In genomic region chr6:108735991-108736345, GRCh38 we compare ENCODE assay signal across 18 cellular contexts.
DNase-seq lines count a peak whose midpoint lies in the region; ATAC-seq and TF ChIP-seq lines count a peak whose summit lies in the region.
"Had no signal": no experiment of that assay in that cellular context is flagged by ENCODE, and none has a peak within 500 bp of the region (broad histone marks: within the 10 kb centered on the region; RNA-seq: fewer than 3 reads in every experiment).

No MANE protein-coding gene starts in this region.

- no peak overlapping the region for H2BK15ac ChIP-seq in mesendoderm (replicated peaks; ENCODE audit: low read depth)

- H3K4me1 Mint-ChIP-seq in activated T-cell treated with anti-CD3 and anti-CD28 coated beads, Interleukin-2, amount 50 U/mL, for 72 hours (ENCODE audit: low read depth) = peaks cover 12% of the 10 kb centered on the region
- peaks cover 18% of the 10 kb centered on the region for H3K4me1 Mint-ChIP-seq in nephron progenitor cell

- no peak overlapping the region for H2AK5ac ChIP-seq in mesendoderm (ENCODE audit: low read length)

- H2BK5ac ChIP-seq in mesendoderm (ENCODE audit: low read length) = no peak overlapping the region

- H3K4me3 ChIP-seq in colonic mucosa = no peak overlapping the region
- H3K4me3 ChIP-seq in mesendoderm (ENCODE audit: low read length) = no peak overlapping the region
- H3K4me3 ChIP-seq: gastrocnemius medialis, right atrium auricular region had no signal

- H3K36me3 ChIP-seq in colonic mucosa (no peaks in the 10 kb centered on the region), mesendoderm (ENCODE audit: control insufficient read depth, insufficient read depth, low read length) (no peaks in the 10 kb centered on the region)
- H3K36me3 ChIP-seq: gastrocnemius medialis, right atrium auricular region had no signal

- no CpG with 5 or more reads among the region's 7 CpGs for WGBS in mesendoderm (ENCODE audit: extremely low coverage, insufficient coverage, low lambda C conversion rate)

- H3K18ac ChIP-seq in mesendoderm (ENCODE audit: low read length) = no peak overlapping the region

- no peak overlapping the region for H3K27ac Mint-ChIP-seq in activated T-cell treated with anti-CD3 and anti-CD28 coated beads, Interleukin-2, amount 50 U/mL, for 72 hours
- no peak overlapping the region for H3K27ac Mint-ChIP-seq in nephron progenitor cell
- H3K27ac Mint-ChIP-seq: immature natural killer cell, T-helper 17 cell had no signal

- intact Hi-C loops in colonic mucosa (cut with DNase I) = no loop called here
- intact Hi-C loops in head of caudate nucleus (cut with DNase I) = no loop called here

- no peak overlapping the region for H3K4ac ChIP-seq in mesendoderm (ENCODE audit: low read depth, low read length)

- no peak overlapping the region for H2BK120ac ChIP-seq in mesendoderm (ENCODE audit: low read depth, low read length)

- TF ChIP-seq CTCF in colonic mucosa (IDR thresholded peaks at IDR 0.05) (no peak), nephron progenitor cell (IDR thresholded peaks at IDR 0.05) (no peak)

- H3K4me2 ChIP-seq in mesendoderm (ENCODE audit: low read length) = no peak overlapping the region

- no peaks in the 10 kb centered on the region for H3K4me1 ChIP-seq in colonic mucosa
- no peaks in the 10 kb centered on the region for H3K4me1 ChIP-seq in mesendoderm (ENCODE audit: control insufficient read depth, low read depth, low read length)

- no peak overlapping the region for H3K27ac ChIP-seq in colonic mucosa
- H3K27ac ChIP-seq in mesendoderm (ENCODE audit: low read depth, low read length) = no peak overlapping the region
- H3K27ac ChIP-seq: gastrocnemius medialis, right atrium auricular region had no signal

- H4K8ac ChIP-seq in mesendoderm (ENCODE audit: low read depth, low read length) = no peak overlapping the region

- H3K9ac ChIP-seq in colonic mucosa (ENCODE audit: low read depth in 2 of 2, low read length in 2 of 2) (no peak overlapping the region), mesendoderm (ENCODE audit: low read length) (no peak overlapping the region)

- DNase-seq in ELF-1 (ENCODE audit: low read depth, low spot score) (peak; percentile 75), LoVo (ENCODE audit: low spot score) (peak; percentile 82), colonic mucosa (peak; percentile 56), mesendoderm (peak; percentile 71), nephron progenitor cell (no peak), head of caudate nucleus (no peak), NCI-H2029 (lab: John Stamatoyannopoulos, UW) (no peak)
- DNase-seq in activated T-cell treated with anti-CD3 and anti-CD28 coated beads, Interleukin-2, amount 50 U/mL, for 72 hours = no peak
- DNase-seq: activated effector memory CD4-positive, alpha-beta T cell treated with anti-CD3 and anti-CD28 coated beads, Interleukin-2, amount 50 U/mL, for 16 hours; cerebellar nuclear complex; gastrocnemius medialis; immature natural killer cell; NCI-H2107; NCI-H748 treated with DMSO at 0.1 percent for 48 hours; stimulated activated CD4-positive, alpha-beta T cell treated with anti-CD3 and anti-CD28 coated beads, Interleukin-1b, Interleukin-23, amount 100 ng/mL, for 48 hours; T-helper 17 cell had no signal

- H3K56ac ChIP-seq in mesendoderm (ENCODE audit: low read length) = no peak overlapping the region

- no peak overlapping the region for H4K5ac ChIP-seq in mesendoderm (ENCODE audit: low read length)

- no peaks in the 10 kb centered on the region for H3K9me3 ChIP-seq in colonic mucosa
- H3K9me3 ChIP-seq: gastrocnemius medialis, right atrium auricular region had no signal

- H3K36me3 Mint-ChIP-seq in activated T-cell treated with anti-CD3 and anti-CD28 coated beads, Interleukin-2, amount 50 U/mL, for 72 hours (ENCODE audit: insufficient read depth in 2 of 2) = no peaks in the 10 kb centered on the region
- H3K36me3 Mint-ChIP-seq in nephron progenitor cell (ENCODE audit: low read depth) = no peaks in the 10 kb centered on the region
- H3K36me3 Mint-ChIP-seq: immature natural killer cell had no signal

- H3K79me2 ChIP-seq in mesendoderm (ENCODE audit: control insufficient read depth, insufficient read depth, low read length) = no peaks in the 10 kb centered on the region

- H3K9me3 Mint-ChIP-seq in activated T-cell treated with anti-CD3 and anti-CD28 coated beads, Interleukin-2, amount 50 U/mL, for 72 hours = no peaks in the 10 kb centered on the region
- no peaks in the 10 kb centered on the region for H3K9me3 Mint-ChIP-seq in nephron progenitor cell
- H3K9me3 Mint-ChIP-seq: immature natural killer cell, neural crest cell had no signal

- ATAC-seq in activated T-cell treated with anti-CD3 and anti-CD28 coated beads, Interleukin-2, amount 50 U/mL, for 72 hours (replicated peaks in 1 of 2) = no peak
- ATAC-seq: gastrocnemius medialis, T-helper 17 cell had no signal

- H3K79me1 ChIP-seq in mesendoderm (ENCODE audit: low read length) = no peaks in the 10 kb centered on the region

- no peaks in the 10 kb centered on the region for H3K27me3 ChIP-seq in colonic mucosa
- no peaks in the 10 kb centered on the region for H3K27me3 ChIP-seq in mesendoderm (ENCODE audit: insufficient read depth, low read length, poor library complexity)
- H3K27me3 ChIP-seq: gastrocnemius medialis, right atrium auricular region had no signal

- H3K23ac ChIP-seq in mesendoderm (ENCODE audit: low read length) = no peak overlapping the region

- peaks cover 18% of the 10 kb centered on the region for H3K27me3 Mint-ChIP-seq in activated T-cell treated with anti-CD3 and anti-CD28 coated beads, Interleukin-2, amount 50 U/mL, for 72 hours (ENCODE audit: low read depth)
- H3K27me3 Mint-ChIP-seq in nephron progenitor cell (ENCODE audit: low read depth, poor library complexity) = peaks cover 35% of the 10 kb centered on the region

- no peak overlapping the region for H3K4me3 Mint-ChIP-seq in activated T-cell treated with anti-CD3 and anti-CD28 coated beads, Interleukin-2, amount 50 U/mL, for 72 hours
- no peak overlapping the region for H3K4me3 Mint-ChIP-seq in nephron progenitor cell
- H3K4me3 Mint-ChIP-seq: immature natural killer cell, neural crest cell, T-helper 17 cell had no signal

Comparison
In these comparisons a context has a peak if more than half of its experiments do, and no peak if none do; other contexts are left out.
1. DNase-seq: peak in ELF-1 (single experiment), LoVo (single experiment), colonic mucosa (single experiment) and mesendoderm (single experiment); none in activated T-cell treated with anti-CD3 and anti-CD28 coated beads, Interleukin-2, amount 50 U/mL, for 72 hours (0 of 2), nephron progenitor cell (single experiment), head of caudate nucleus (0 of 42) and NCI-H2029 (single experiment).